ENCODE assay signal across 14 cellular contexts in the genomic region with DNA sequence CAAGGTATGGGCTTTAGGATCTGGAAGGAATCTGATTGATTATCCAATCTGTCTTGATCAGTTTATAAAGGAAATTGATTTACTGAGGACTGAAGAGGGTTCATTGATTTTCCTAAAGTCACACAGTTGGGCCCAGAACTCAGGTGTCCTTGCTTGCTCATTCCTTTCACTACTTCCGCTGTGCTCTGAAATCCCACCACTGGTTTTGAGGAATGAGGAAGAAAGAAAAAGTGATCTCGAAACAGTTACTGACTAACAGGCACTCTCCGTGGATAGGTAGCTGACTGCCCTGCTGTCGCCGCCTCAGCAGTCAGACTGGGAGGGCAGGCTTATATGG. TPM values are rescaled to one million over a fixed set of nuclear protein-coding genes. Genes with fewer than 3 reads are reported as not detected.
A peak's percentile ranks its signal among the peaks of the same experiment; 100 is the strongest.
DNase-seq lines count a peak whose midpoint lies in the region; ATAC-seq and TF ChIP-seq lines count a peak whose summit lies in the region.
"Had no signal": no experiment of that assay in that cellular context is flagged by ENCODE, and none has a peak within 500 bp of the region (broad histone marks: within the 10 kb centered on the region; RNA-seq: fewer than 3 reads in every experiment).

A gene with protein sequence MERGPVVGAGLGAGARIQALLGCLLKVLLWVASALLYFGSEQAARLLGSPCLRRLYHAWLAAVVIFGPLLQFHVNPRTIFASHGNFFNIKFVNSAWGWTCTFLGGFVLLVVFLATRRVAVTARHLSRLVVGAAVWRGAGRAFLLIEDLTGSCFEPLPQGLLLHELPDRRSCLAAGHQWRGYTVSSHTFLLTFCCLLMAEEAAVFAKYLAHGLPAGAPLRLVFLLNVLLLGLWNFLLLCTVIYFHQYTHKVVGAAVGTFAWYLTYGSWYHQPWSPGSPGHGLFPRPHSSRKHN (plus strand): TSS at position 280 of the 337 bp plus-strand sequence. CDS start 905 bp downstream, outside the sequence.

- H3K27ac ChIP-seq in SJCRH30 = peak within 1 kb of the TSS; percentile 98
- peak within 1 kb of the TSS; percentile 95 to 99 (median 98) for H3K27ac ChIP-seq in gastrocnemius medialis
- H3K27ac ChIP-seq: RWPE1 had no signal

- no peak for TF ChIP-seq POLR2A in gastrocnemius medialis (IDR thresholded peaks at IDR 0.05)

- H3K4me3 ChIP-seq in SJCRH30 = peak within 1 kb of the TSS; percentile 94
- H3K4me3 ChIP-seq in gastrocnemius medialis = peak within 1 kb of the TSS; percentile 44 to 56 (median 48)

- in situ Hi-C loops in gastrocnemius medialis (cut with MboI; ENCODE audit: low sequenced_read_pairs in 4 of 4) = loop anchor here in 1 of 4 donors (25.0 kb wide), 1 partner anchor 818 kb away; a partner anchor contains a TSS

- no peaks in the 10 kb centered on the region for H3K27me3 ChIP-seq in SJCRH30
- H3K27me3 ChIP-seq in gastrocnemius medialis = no peaks in the 10 kb centered on the region

- no peak for TF ChIP-seq CTCF in gastrocnemius medialis (IDR thresholded peaks at IDR 0.05 in 4 of 5, conservative IDR thresholded peaks at IDR 0.05 in 1 of 5)

- DNase-seq in LHCN-M2 (ENCODE audit: low read depth) (no peak), SJCRH30 (peak in 1 of 2 experiments; percentile 52), left ventricle myocardium superior (no peak), gastrocnemius medialis (no peak), occipital lobe (lab: John Stamatoyannopoulos, UW) (no peak), NCI-H2171 (lab: John Stamatoyannopoulos, UW) (no peak), NCI-H2227 (lab: John Stamatoyannopoulos, UW; ENCODE audit: unreplicated experiment) (no peak)
- DNase-seq: activated CD8-positive, alpha-beta memory T cell treated with anti-CD3 and anti-CD28 coated beads, Interleukin-2, amount 50 U/mL, for 4 hours; C1 segment of cervical spinal cord; NCI-H146; NCI-H510A treated with DMSO at 0.1 percent for 48 hours had no signal

- H3K4me1 ChIP-seq in SJCRH30 (peaks cover 22% of the 10 kb centered on the region), gastrocnemius medialis (peaks cover 30 to 37% of the 10 kb centered on the region in 2 donors)

- ATAC-seq in left ventricle myocardium superior (no peak), gastrocnemius medialis (no peak), GM19023 (IDR thresholded peaks at IDR 0.05; ENCODE audit: unreplicated experiment) (no peak)

- H3K36me3 ChIP-seq in SJCRH30 = peaks cover 12% of the 10 kb centered on the region
- no peaks in the 10 kb centered on the region for H3K36me3 ChIP-seq in gastrocnemius medialis

- no peaks in the 10 kb centered on the region for H3K9me3 ChIP-seq in SJCRH30 (replicated peaks)
- H3K9me3 ChIP-seq in gastrocnemius medialis = no peaks in the 10 kb centered on the region

- intact Hi-C loops in left ventricle myocardium superior (cut with micrococcal nuclease) (no loop called here), gastrocnemius medialis (cut with DNase I; ENCODE audit: low total_unique reads) (no loop called here)

RNA-seq across cellular contexts. Expression of the gene that starts here (rescaled TPM):
- total RNA-seq in LHCN-M2 (2014; rRNA removed) = 8.0 and 12.9 TPM in 2 replicates
- 2.6 TPM for polyA plus RNA-seq in LHCN-M2 (2012)
- total RNA-seq in SJCRH30 (2014; rRNA removed; shearing (Covaris generic)) = 137 and 161 TPM in 2 replicates
- 140 TPM for total RNA-seq in left ventricle myocardium superior
- 10 to 100 TPM; 45.3 to 91.3 (median 65.4) TPM for total RNA-seq in gastrocnemius medialis
- total RNA-seq in occipital lobe = not detected
- total RNA-seq: fibroblast of lung had no signal
- polyA plus RNA-seq: fibroblast of lung had no signal
